24 cellular contexts compared by ENCODE assay signal in the genomic region with DNA sequence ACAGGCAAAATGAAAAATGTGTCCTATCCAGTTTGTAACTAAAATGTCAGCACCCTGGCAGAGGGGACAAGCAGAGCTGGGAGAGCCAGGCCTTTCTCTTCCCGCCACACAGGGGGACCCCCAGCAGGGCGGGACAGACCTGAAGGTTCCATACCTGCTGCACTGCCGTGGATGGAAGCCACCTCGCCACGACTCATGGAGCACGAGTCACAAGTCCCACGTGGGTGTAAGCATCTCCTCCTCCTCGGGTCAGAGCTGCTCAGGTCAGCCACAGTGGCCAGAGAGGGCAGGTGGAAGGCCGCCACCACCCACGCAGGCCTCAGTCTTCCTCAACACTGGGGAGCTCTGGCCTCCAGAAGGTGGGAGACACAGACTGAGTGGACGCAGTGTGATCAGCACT. TPM values are rescaled to one million over a fixed set of nuclear protein-coding genes. Genes with fewer than 3 reads are reported as not detected.
DNase-seq lines count a peak whose midpoint lies in the region; TF ChIP-seq lines count a peak whose summit lies in the region.
"Had no signal": no experiment of that assay in that cellular context is flagged by ENCODE, and none has a peak within 500 bp of the region (broad histone marks: within the 10 kb centered on the region; RNA-seq: fewer than 3 reads in every experiment).

No MANE protein-coding gene starts in this region.

- DNase-seq in ACHN (peak; percentile 13), ELR (ENCODE audit: low read depth) (peak; percentile 11), chondrocyte (ENCODE audit: low spot score) (peak; percentile 85), trophoblast cell (no peak), SW 1271 (lab: John Stamatoyannopoulos, UW) (no peak), cardiac septum (ENCODE audit: low spot score) (no peak), GM20000 (ENCODE audit: low spot score) (no peak)
- DNase-seq: DMS79 treated with DMSO at 0.1 percent for 48 hours; H9; MM.1S; NCI-H1092 treated with DMSO at 0.1 percent for 48 hours; NCI-H146; NCI-H2029 treated with DMSO at 0.1 percent for 48 hours; NCI-H2171; NK-92 treated with Interleukin-12 subunit alpha and Interleukin-12 subunit beta, amount 100 ng/mL, for 24 hours; SHP77 had no signal

- no peaks in the 10 kb centered on the region for H3K27me3 ChIP-seq in trophoblast cell (ENCODE audit: insufficient read depth, low read length)

- intact Hi-C loops in cardiac septum (cut with DNase I), result no loop called here

- peaks cover 59% of the 10 kb centered on the region for H3K27me3 Mint-ChIP-seq in chondrocyte (ENCODE audit: low read depth)

- no peaks in the 10 kb centered on the region for H3K9me3 ChIP-seq in trophoblast cell (ENCODE audit: insufficient read depth, low read depth, low read length)

- WGBS in trophoblast cell (ENCODE audit: extremely low coverage, insufficient coverage, insufficient read length), result no CpG with 5 or more reads among the region's 11 CpGs

- no peak overlapping the region for H4K12ac ChIP-seq in trophoblast cell (ENCODE audit: low read depth, low read length)

- H3K4me1 Mint-ChIP-seq in chondrocyte (ENCODE audit: low read depth), result no peaks in the 10 kb centered on the region
- H3K4me1 Mint-ChIP-seq: CD14-positive monocyte had no signal

- H3K23ac ChIP-seq in trophoblast cell (ENCODE audit: low read length), result no peak overlapping the region

- H3K4me3 Mint-ChIP-seq in chondrocyte (ENCODE audit: unreplicated experiment), result no peak overlapping the region
- H3K4me3 Mint-ChIP-seq: H9 had no signal

- no peak overlapping the region for H3K9ac ChIP-seq in trophoblast cell (ENCODE audit: low read length)

- H4K91ac ChIP-seq in trophoblast cell (ENCODE audit: low read depth, low read length), result no peak overlapping the region

- peaks cover 2% of the 10 kb centered on the region for H3K36me3 Mint-ChIP-seq in chondrocyte (ENCODE audit: low read depth)
- H3K36me3 Mint-ChIP-seq: CD14-positive monocyte, IgD-negative memory B cell had no signal

- no peaks in the 10 kb centered on the region for H3K79me1 ChIP-seq in trophoblast cell (ENCODE audit: low read length)

- H2BK5ac ChIP-seq in trophoblast cell (ENCODE audit: low read depth, low read length, poor library complexity), result no peak overlapping the region

- no peak overlapping the region for H4K8ac ChIP-seq in trophoblast cell (ENCODE audit: low read depth, low read length)

- peaks cover 4% of the 10 kb centered on the region for H3K9me3 Mint-ChIP-seq in chondrocyte (ENCODE audit: low read depth)
- H3K9me3 Mint-ChIP-seq: CD14-positive monocyte, H9 had no signal

- H3K14ac ChIP-seq in trophoblast cell (ENCODE audit: low read length), result no peak overlapping the region

- H3K4me2 ChIP-seq in trophoblast cell (ENCODE audit: low read length), result no peak overlapping the region

- H3K18ac ChIP-seq in trophoblast cell (ENCODE audit: low read length), result no peak overlapping the region

- no peak overlapping the region for H2AFZ ChIP-seq in trophoblast cell (ENCODE audit: insufficient read depth, low read length, poor library complexity)

- H3K4ac ChIP-seq in trophoblast cell (ENCODE audit: low read depth, low read length), result no peak overlapping the region

- H2AK5ac ChIP-seq in trophoblast cell (ENCODE audit: low read length), result no peak overlapping the region

- in situ Hi-C loops in ACHN (cut with HindIII; ENCODE audit: low pct_ligation_motif_present, low pct_unique_long_range_greater_than_20kb, low sequenced_read_pairs), result no loop called here

- peak overlapping the region; percentile 20 for H3K4me3 ChIP-seq in trophoblast cell (ENCODE audit: low read depth, low read length)
- H3K4me3 ChIP-seq: SK-N-MC had no signal

- H3K79me2 ChIP-seq in trophoblast cell (ENCODE audit: control insufficient read depth, insufficient read depth, low read length, poor library complexity), result no peaks in the 10 kb centered on the region

- H3K27ac ChIP-seq in trophoblast cell (ENCODE audit: low read depth, low read length), result no peak overlapping the region
- H3K27ac ChIP-seq: SK-N-MC had no signal

- H2BK12ac ChIP-seq in trophoblast cell (ENCODE audit: low read length), result no peak overlapping the region

- no peaks in the 10 kb centered on the region for H3K36me3 ChIP-seq in trophoblast cell (ENCODE audit: control insufficient read depth in 1 of 2, insufficient read depth in 2 of 2, low read length in 2 of 2)

- TF ChIP-seq CTCF in chondrocyte (IDR thresholded peaks at IDR 0.05), result no peak
- no peak for TF ChIP-seq CTCF in GM20000 (IDR thresholded peaks at IDR 0.05; ENCODE audit: extremely low read depth, missing control alignments)

- no peak overlapping the region for H2BK120ac ChIP-seq in trophoblast cell (ENCODE audit: insufficient read depth, low read length, poor library complexity)

- H3K4me1 ChIP-seq in trophoblast cell (ENCODE audit: control insufficient read depth in 1 of 2, insufficient read depth in 2 of 2, low read length in 2 of 2), result no peaks in the 10 kb centered on the region

- H3K27ac Mint-ChIP-seq in chondrocyte (ENCODE audit: unreplicated experiment), result no peak overlapping the region
- H3K27ac Mint-ChIP-seq: CD14-positive monocyte, H9 had no signal

RNA-seq across cellular contexts. Expression of a gene that starts 21.0 kb away (rescaled TPM):
- total RNA-seq in chondrocyte, result not detected in 3 replicates
- polyA plus RNA-seq in trophoblast cell (2013), result 0.01 TPM in 1 of 2 replicates, not detected in the other
- not detected for total RNA-seq in cardiac septum
- total RNA-seq: G401, LHCN-M2, OCI-LY7, RPMI7951 had no signal
- polyA plus RNA-seq: AG04450, CD14-positive monocyte, IgD-negative memory B cell had no signal

Comparison
In these comparisons a context has a peak if more than half of its experiments do, and no peak if none do; other contexts are left out.
1. DNase-seq: peak in ACHN (single experiment), ELR (single experiment) and chondrocyte (single experiment); none in trophoblast cell (0 of 2), SW 1271 (0 of 2), cardiac septum (single experiment) and GM20000 (single experiment).